Comparison of ENCODE assay signal across 1 cellular context in the genomic region with DNA sequence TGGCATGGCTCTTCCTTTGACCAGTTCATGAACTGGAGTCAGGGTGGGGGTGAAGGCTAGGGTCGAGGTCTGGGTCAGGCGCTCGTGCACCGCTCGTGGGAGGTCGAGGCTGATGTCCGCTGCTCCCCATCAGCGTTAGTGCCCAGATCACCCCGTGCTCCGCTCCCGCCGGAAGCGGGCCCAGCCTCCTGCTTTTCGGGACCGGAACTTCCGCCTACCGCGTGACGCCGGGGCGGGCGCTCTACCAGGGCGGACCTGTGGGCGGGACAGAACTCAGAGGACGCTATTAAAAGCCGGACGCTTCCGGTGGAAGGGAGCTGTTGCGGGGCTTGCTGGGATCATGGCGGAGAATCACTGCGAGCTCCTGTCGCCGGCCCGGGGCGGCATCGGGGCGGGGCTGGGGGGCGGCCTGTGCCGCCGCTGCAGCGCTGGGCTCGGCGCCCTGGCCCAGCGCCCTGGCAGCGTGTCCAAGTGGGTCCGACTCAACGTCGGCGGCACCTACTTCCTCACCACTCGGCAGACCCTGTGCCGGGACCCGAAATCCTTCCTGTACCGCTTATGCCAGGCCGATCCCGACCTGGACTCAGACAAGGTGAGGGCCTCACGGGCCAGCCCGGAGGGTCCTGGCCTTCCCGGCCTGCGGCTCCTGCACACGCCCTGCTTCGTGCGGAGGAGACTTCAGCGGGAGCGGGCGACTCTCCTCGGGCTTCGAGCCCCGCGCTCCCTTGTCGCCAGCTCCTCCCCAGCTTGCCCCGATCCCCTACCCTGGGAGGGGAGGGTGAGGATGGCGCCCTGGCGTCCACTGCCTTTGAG.
TF ChIP-seq lines count a peak whose summit lies in the region.

KCTD5 (plus strand) TSS at position 315 of the 813 bp plus-strand sequence; CDS start at position 341, 26 bp downstream.

TF ChIP-seq in GM12878, 131 proteins besides CTCF, POLR2A, EP300 and RAD21 (continued from another document and continues in another):
- TF ChIP-seq FOS (IDR thresholded peaks at IDR 0.05; ENCODE audit: borderline replicate concordance, extremely low read depth, insufficient read length) (no peak), TBL1XR1 (IDR thresholded peaks at IDR 0.05; ENCODE audit: low read depth, low read length) (no peak; the same call in 1 of the 2 replicates), MLLT1 (IDR thresholded peaks at IDR 0.05) (peak; percentile 73; the same call in 1 of the 2 replicates), CUX1 (IDR thresholded peaks at IDR 0.05; ENCODE audit: insufficient replicate concordance, low read depth, low read length) (no peak), FOXK2 (IDR thresholded peaks at IDR 0.05) (peak; percentile 69), RB1 (IDR thresholded peaks at IDR 0.05; ENCODE audit: borderline replicate concordance) (0 out of 2 replicates have a peak, but pooled peaks have one; percentile 94), CHD1 (IDR thresholded peaks at IDR 0.05; ENCODE audit: low read depth, low read length) (peak; percentile 85; the same call in 1 of the 2 replicates), GABPA (IDR thresholded peaks at IDR 0.05; ENCODE audit: low read depth) (peak; percentile 98), E4F1 (IDR thresholded peaks at IDR 0.05; ENCODE audit: borderline replicate concordance, partially characterized antibody) (peak; percentile 66), TCF7 (IDR thresholded peaks at IDR 0.05; ENCODE audit: borderline replicate concordance) (no peak), SIN3A (IDR thresholded peaks at IDR 0.05; ENCODE audit: low read depth, low read length) (peak; percentile 48; the same call in 1 of the 2 replicates), TAF1 (IDR thresholded peaks at IDR 0.05; ENCODE audit: borderline replicate concordance, low read depth, low read length) (peak; percentile 99), ATF7 (IDR thresholded peaks at IDR 0.05; ENCODE audit: low read depth) (no peak; the same call in 1 of the 2 replicates), HDAC2 (IDR thresholded peaks at IDR 0.05) (no peak), USF2 (IDR thresholded peaks at IDR 0.05; ENCODE audit: borderline replicate concordance, low read depth, low read length) (peak; percentile 81), CBX5 (IDR thresholded peaks at IDR 0.05; ENCODE audit: low read depth) (peak; percentile 88), NFXL1 (IDR thresholded peaks at IDR 0.05; ENCODE audit: borderline replicate concordance) (no peak), HCFC1 (IDR thresholded peaks at IDR 0.05; ENCODE audit: low read length) (peak; percentile 95), NR2C1 (IDR thresholded peaks at IDR 0.05) (peak; percentile 73), BHLHE40 (IDR thresholded peaks at IDR 0.05; ENCODE audit: borderline replicate concordance in 1 of 2, low read depth in 2 of 2, low read length in 1 of 2) (peak; percentile 81 to 86), CEBPB (IDR thresholded peaks at IDR 0.05; ENCODE audit: borderline replicate concordance in 1 of 2, low read depth in 2 of 2, low read length in 2 of 2) (no peak), REST (IDR thresholded peaks at IDR 0.05; ENCODE audit: low read depth, low read length) (peak; percentile 49; the same call in 1 of the 2 replicates), TCF3 (IDR thresholded peaks at IDR 0.05; ENCODE audit: borderline replicate concordance, insufficient read depth, low read depth, low read length) (peak; percentile 67; the same call in 1 of the 2 replicates), IRF4 (IDR thresholded peaks at IDR 0.05; ENCODE audit: low read depth, low read length) (peak; percentile 64; the same call in 1 of the 2 replicates), NBN (IDR thresholded peaks at IDR 0.05) (peak; percentile 91), ZNF622 (IDR thresholded peaks at IDR 0.05) (no peak), KDM1A (IDR thresholded peaks at IDR 0.05; ENCODE audit: borderline replicate concordance) (no peak), ZNF24 (IDR thresholded peaks at IDR 0.05) (peak; percentile 73), RCOR1 (conservative IDR thresholded peaks at IDR 0.05; ENCODE audit: low read depth, low read length) (0 out of 2 replicates have a peak, but pooled peaks have one; percentile 33), JUND (IDR thresholded peaks at IDR 0.05; ENCODE audit: low read depth, low read length) (no peak), POU2F2 (IDR thresholded peaks at IDR 0.05; ENCODE audit: borderline replicate concordance, low read depth, low read length) (peak; percentile 92)
- TF ChIP-seq, protein P1, sequence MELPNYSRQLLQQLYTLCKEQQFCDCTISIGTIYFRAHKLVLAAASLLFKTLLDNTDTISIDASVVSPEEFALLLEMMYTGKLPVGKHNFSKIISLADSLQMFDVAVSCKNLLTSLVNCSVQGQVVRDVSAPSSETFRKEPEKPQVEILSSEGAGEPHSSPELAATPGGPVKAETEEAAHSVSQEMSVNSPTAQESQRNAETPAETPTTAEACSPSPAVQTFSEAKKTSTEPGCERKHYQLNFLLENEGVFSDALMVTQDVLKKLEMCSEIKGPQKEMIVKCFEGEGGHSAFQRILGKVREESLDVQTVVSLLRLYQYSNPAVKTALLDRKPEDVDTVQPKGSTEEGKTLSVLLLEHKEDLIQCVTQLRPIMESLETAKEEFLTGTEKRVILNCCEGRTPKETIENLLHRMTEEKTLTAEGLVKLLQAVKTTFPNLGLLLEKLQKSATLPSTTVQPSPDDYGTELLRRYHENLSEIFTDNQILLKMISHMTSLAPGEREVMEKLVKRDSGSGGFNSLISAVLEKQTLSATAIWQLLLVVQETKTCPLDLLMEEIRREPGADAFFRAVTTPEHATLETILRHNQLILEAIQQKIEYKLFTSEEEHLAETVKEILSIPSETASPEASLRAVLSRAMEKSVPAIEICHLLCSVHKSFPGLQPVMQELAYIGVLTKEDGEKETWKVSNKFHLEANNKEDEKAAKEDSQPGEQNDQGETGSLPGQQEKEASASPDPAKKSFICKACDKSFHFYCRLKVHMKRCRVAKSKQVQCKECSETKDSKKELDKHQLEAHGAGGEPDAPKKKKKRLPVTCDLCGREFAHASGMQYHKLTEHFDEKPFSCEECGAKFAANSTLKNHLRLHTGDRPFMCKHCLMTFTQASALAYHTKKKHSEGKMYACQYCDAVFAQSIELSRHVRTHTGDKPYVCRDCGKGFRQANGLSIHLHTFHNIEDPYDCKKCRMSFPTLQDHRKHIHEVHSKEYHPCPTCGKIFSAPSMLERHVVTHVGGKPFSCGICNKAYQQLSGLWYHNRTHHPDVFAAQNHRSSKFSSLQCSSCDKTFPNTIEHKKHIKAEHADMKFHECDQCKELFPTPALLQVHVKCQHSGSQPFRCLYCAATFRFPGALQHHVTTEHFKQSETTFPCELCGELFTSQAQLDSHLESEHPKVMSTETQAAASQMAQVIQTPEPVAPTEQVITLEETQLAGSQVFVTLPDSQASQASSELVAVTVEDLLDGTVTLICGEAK (IDR thresholded peaks at IDR 0.05; ENCODE audit: borderline replicate concordance), result peak; percentile 99
- TF ChIP-seq, protein P2, sequence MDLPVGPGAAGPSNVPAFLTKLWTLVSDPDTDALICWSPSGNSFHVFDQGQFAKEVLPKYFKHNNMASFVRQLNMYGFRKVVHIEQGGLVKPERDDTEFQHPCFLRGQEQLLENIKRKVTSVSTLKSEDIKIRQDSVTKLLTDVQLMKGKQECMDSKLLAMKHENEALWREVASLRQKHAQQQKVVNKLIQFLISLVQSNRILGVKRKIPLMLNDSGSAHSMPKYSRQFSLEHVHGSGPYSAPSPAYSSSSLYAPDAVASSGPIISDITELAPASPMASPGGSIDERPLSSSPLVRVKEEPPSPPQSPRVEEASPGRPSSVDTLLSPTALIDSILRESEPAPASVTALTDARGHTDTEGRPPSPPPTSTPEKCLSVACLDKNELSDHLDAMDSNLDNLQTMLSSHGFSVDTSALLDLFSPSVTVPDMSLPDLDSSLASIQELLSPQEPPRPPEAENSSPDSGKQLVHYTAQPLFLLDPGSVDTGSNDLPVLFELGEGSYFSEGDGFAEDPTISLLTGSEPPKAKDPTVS (IDR thresholded peaks at IDR 0.05; ENCODE audit: low read depth, low read length), result 0 out of 2 replicates have a peak, but pooled peaks have one; percentile 39
